ENCODE assay signal across 23 cellular contexts in the genomic region with DNA sequence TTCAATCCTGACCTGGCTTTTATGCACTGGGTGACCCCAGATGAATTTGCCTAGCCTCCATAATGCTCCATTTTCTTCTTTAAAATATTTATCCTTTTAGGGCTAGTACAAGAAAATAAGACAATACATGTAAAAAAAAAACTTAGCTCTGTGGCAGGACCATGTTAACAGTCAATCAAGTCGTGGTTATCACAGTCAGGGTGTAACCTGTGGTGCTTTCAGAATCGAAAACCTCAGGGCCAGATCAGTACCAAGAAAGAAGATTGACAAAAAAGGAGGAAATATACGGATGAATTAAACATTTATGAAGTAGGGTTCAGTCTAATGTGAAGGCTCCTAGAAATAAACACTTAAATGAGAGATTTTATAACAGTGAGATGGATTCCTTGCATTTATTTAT.
DNase-seq lines count a peak whose midpoint lies in the region; ATAC-seq and TF ChIP-seq lines count a peak whose summit lies in the region.
"Had no signal": no experiment of that assay in that cellular context is flagged by ENCODE, and none has a peak within 500 bp of the region (broad histone marks: within the 10 kb centered on the region; RNA-seq: fewer than 3 reads in every experiment).

No MANE protein-coding gene starts in this region.

- H3K27me3 Mint-ChIP-seq in T-helper 2 cell treated with Interferon-gamma antibody and Interleukin-4, amounts not matched to agents 5 μg/mL and 100 μg/mL, for 36 hours (ENCODE audit: low read depth), result peaks cover 13% of the 10 kb centered on the region
- H3K27me3 Mint-ChIP-seq in immature natural killer cell (ENCODE audit: low read depth in 3 of 3), result peaks cover 0 to 7% (median 2%) of the 10 kb centered on the region in 3 donors
- H3K27me3 Mint-ChIP-seq in CD4-positive, alpha-beta memory T cell, result peaks cover 6 to 11% of the 10 kb centered on the region in 2 donors
- H3K27me3 Mint-ChIP-seq in glutamatergic neuron (ENCODE audit: unreplicated experiment), result no peaks in the 10 kb centered on the region

- H3K4me3 ChIP-seq in GM12865 (ENCODE audit: low read depth, low read length) (no peak overlapping the region), KMS-11 (IDR thresholded peaks at IDR 0.05; ENCODE audit: insufficient read depth, low read depth, low read length) (no peak overlapping the region)
- no peak overlapping the region for H3K4me3 ChIP-seq in CD4-positive, alpha-beta memory T cell (ENCODE audit: low read length in 2 of 2)
- H3K4me3 ChIP-seq: A549; BLaER1 treated with 17β-estradiol and CSF1 and Interleukin-3, amounts not matched to agents 10 nM and 100 nM; GM23248 had no signal

- no peak overlapping the region for H3K27ac Mint-ChIP-seq in T-helper 2 cell treated with Interferon-gamma antibody and Interleukin-4, amounts not matched to agents 5 μg/mL and 100 μg/mL, for 36 hours
- H3K27ac Mint-ChIP-seq in immature natural killer cell, result peak overlapping the region in 3 of 6 donors; percentile 3 to 73 (median 43)
- no peak overlapping the region for H3K27ac Mint-ChIP-seq in CD4-positive, alpha-beta memory T cell
- no peak overlapping the region for H3K27ac Mint-ChIP-seq in glutamatergic neuron (ENCODE audit: unreplicated experiment)
- H3K27ac Mint-ChIP-seq: CD14-positive monocyte; CD4-positive, alpha-beta T cell had no signal

- peaks cover 45% of the 10 kb centered on the region for H3K4me1 ChIP-seq in KMS-11 (ENCODE audit: low read depth, poor library complexity, severe bottlenecking)
- no peaks in the 10 kb centered on the region for H3K4me1 ChIP-seq in CD4-positive, alpha-beta memory T cell (ENCODE audit: insufficient read depth, low read length)
- H3K4me1 ChIP-seq: BE2C had no signal

- peak overlapping the region; percentile 48 for H3K4me2 ChIP-seq in KMS-11
- H3K4me2 ChIP-seq: A549; BLaER1 treated with 17β-estradiol and CSF1 and Interleukin-3, amounts not matched to agents 10 nM and 100 nM had no signal

- TF ChIP-seq CTCF in GM12865 (IDR thresholded peaks at IDR 0.05; ENCODE audit: insufficient read depth, low read depth, low read length, missing control alignments) (no peak), KMS-11 (conservative IDR thresholded peaks at IDR 0.05; ENCODE audit: low read depth, low read length) (no peak), glutamatergic neuron (IDR thresholded peaks at IDR 0.05; ENCODE audit: partially characterized antibody, unreplicated experiment) (no peak)

- H3K9me3 Mint-ChIP-seq in T-helper 2 cell treated with Interferon-gamma antibody and Interleukin-4, amounts not matched to agents 5 μg/mL and 100 μg/mL, for 36 hours, result no peaks in the 10 kb centered on the region
- no peaks in the 10 kb centered on the region for H3K9me3 Mint-ChIP-seq in immature natural killer cell
- peaks cover 0 to 3% (median 0%) of the 10 kb centered on the region in 8 donors for H3K9me3 Mint-ChIP-seq in CD4-positive, alpha-beta memory T cell
- no peaks in the 10 kb centered on the region for H3K9me3 Mint-ChIP-seq in glutamatergic neuron (ENCODE audit: unreplicated experiment)
- H3K9me3 Mint-ChIP-seq: CD4-positive, alpha-beta T cell had no signal

- H2AFZ ChIP-seq in KMS-11 (ENCODE audit: low read depth), result peak overlapping the region; percentile 14; the same call in 1 of the 2 replicates
- H2AFZ ChIP-seq: GM23248 had no signal

- H3K9ac ChIP-seq in KMS-11, result no peak overlapping the region
- H3K9ac ChIP-seq: BLaER1 treated with 17β-estradiol and CSF1 and Interleukin-3, amounts not matched to agents 10 nM and 100 nM; GM23248 had no signal

- H3K4me1 Mint-ChIP-seq in T-helper 2 cell treated with Interferon-gamma antibody and Interleukin-4, amounts not matched to agents 5 μg/mL and 100 μg/mL, for 36 hours (ENCODE audit: low read depth), result peaks cover 12% of the 10 kb centered on the region
- H3K4me1 Mint-ChIP-seq in immature natural killer cell, result peaks cover 34 to 36% of the 10 kb centered on the region in 2 donors
- no peaks in the 10 kb centered on the region for H3K4me1 Mint-ChIP-seq in CD4-positive, alpha-beta memory T cell
- H3K4me1 Mint-ChIP-seq in glutamatergic neuron (ENCODE audit: low read depth, unreplicated experiment), result no peaks in the 10 kb centered on the region

- no peaks in the 10 kb centered on the region for H4K20me1 ChIP-seq in KMS-11 (ENCODE audit: insufficient read depth)
- H4K20me1 ChIP-seq: BLaER1 treated with 17β-estradiol and CSF1 and Interleukin-3, amounts not matched to agents 10 nM and 100 nM had no signal

- intact Hi-C loops in CD4-positive, alpha-beta memory T cell (cut with micrococcal nuclease), result no loop called here

- ATAC-seq in GM18907 (IDR thresholded peaks at IDR 0.05; ENCODE audit: unreplicated experiment), result no peak
- ATAC-seq: A549 had no signal

- POLR2A ChIA-PET in CD4-positive, alpha-beta memory T cell (lab: Charles Lee; ENCODE audit: partially characterized antibody), result no interaction called here

- H3K27ac ChIP-seq in KMS-11, result peak overlapping the region; percentile 41; the same call in 1 of the 2 replicates
- H3K27ac ChIP-seq in CD4-positive, alpha-beta memory T cell (ENCODE audit: low read depth, low read length), result no peak overlapping the region
- H3K27ac ChIP-seq: A549; BLaER1 treated with 17β-estradiol and CSF1 and Interleukin-3, amounts not matched to agents 10 nM and 100 nM; GM23248 had no signal

- no peaks in the 10 kb centered on the region for H3K9me3 ChIP-seq in CD4-positive, alpha-beta memory T cell (ENCODE audit: control insufficient read depth in 1 of 2, low read length in 2 of 2)
- H3K9me3 ChIP-seq: A549; BE2C; BLaER1 treated with 17β-estradiol and CSF1 and Interleukin-3, amounts not matched to agents 10 nM and 100 nM had no signal

- DNase-seq in GM12865 (ENCODE audit: low read depth) (peak; percentile 9), immature natural killer cell (peak; percentile 34 to 55 (median 35)), glutamatergic neuron (no peak), NCI-H1048 (lab: John Stamatoyannopoulos, UW) (no peak)
- no peak for DNase-seq in T-helper 2 cell treated with Interferon-gamma antibody and Interleukin-4, amounts not matched to agents 5 μg/mL and 100 μg/mL, for 36 hours (ENCODE audit: low spot score)
- DNase-seq in CD4-positive, alpha-beta memory T cell, result no peak
- DNase-seq: 8988T; ACHN; AML-193; BE2C; Calu3; CD4-positive, alpha-beta T cell; COR-L47; DMS153; DND-41; GM23248; H7; HCEC 1CT had no signal

- no peaks in the 10 kb centered on the region for H3K36me3 Mint-ChIP-seq in T-helper 2 cell treated with Interferon-gamma antibody and Interleukin-4, amounts not matched to agents 5 μg/mL and 100 μg/mL, for 36 hours (ENCODE audit: low read depth)
- H3K36me3 Mint-ChIP-seq in immature natural killer cell (peaks cover 0 to 10% (median 0%) of the 10 kb centered on the region in 3 donors), glutamatergic neuron (ENCODE audit: unreplicated experiment) (no peaks in the 10 kb centered on the region)
- no peaks in the 10 kb centered on the region for H3K36me3 Mint-ChIP-seq in CD4-positive, alpha-beta memory T cell
- H3K36me3 Mint-ChIP-seq: CD14-positive monocyte had no signal

- CTCF ChIA-PET in CD4-positive, alpha-beta memory T cell (lab: Charles Lee; ENCODE audit: partially characterized antibody), result no interaction called here

- H3K36me3 ChIP-seq in KMS-11 (ENCODE audit: insufficient read depth), result no peaks in the 10 kb centered on the region
- no peaks in the 10 kb centered on the region for H3K36me3 ChIP-seq in CD4-positive, alpha-beta memory T cell (ENCODE audit: insufficient read depth, low read length)
- H3K36me3 ChIP-seq: BE2C; BLaER1 treated with 17β-estradiol and CSF1 and Interleukin-3, amounts not matched to agents 10 nM and 100 nM had no signal

- no peaks in the 10 kb centered on the region for H3K79me2 ChIP-seq in KMS-11 (ENCODE audit: insufficient read depth, low read depth)

- peak overlapping the region; percentile 24 for H3K4me3 Mint-ChIP-seq in T-helper 2 cell treated with Interferon-gamma antibody and Interleukin-4, amounts not matched to agents 5 μg/mL and 100 μg/mL, for 36 hours
- H3K4me3 Mint-ChIP-seq in immature natural killer cell, result peak overlapping the region; percentile 51 to 83 (median 71)
- no peak overlapping the region for H3K4me3 Mint-ChIP-seq in CD4-positive, alpha-beta memory T cell
- no peak overlapping the region for H3K4me3 Mint-ChIP-seq in glutamatergic neuron (ENCODE audit: unreplicated experiment)
- H3K4me3 Mint-ChIP-seq: CD14-positive monocyte; CD4-positive, alpha-beta T cell had no signal

- H3K27me3 ChIP-seq in KMS-11 (ENCODE audit: insufficient read depth, low read depth), result no peaks in the 10 kb centered on the region
- H3K27me3 ChIP-seq in CD4-positive, alpha-beta memory T cell (ENCODE audit: insufficient read depth, low read length), result no peaks in the 10 kb centered on the region
- H3K27me3 ChIP-seq: BE2C; BLaER1 treated with 17β-estradiol and CSF1 and Interleukin-3, amounts not matched to agents 10 nM and 100 nM had no signal

Comparison
In these comparisons a context has a peak if more than half of its experiments do, and no peak if none do; other contexts are left out.
1. DNase-seq: peak in GM12865 (single experiment) and immature natural killer cell (3 of 3); none in T-helper 2 cell treated with Interferon-gamma antibody and Interleukin-4, amounts not matched to agents 5 μg/mL and 100 μg/mL, for 36 hours (single experiment), CD4-positive, alpha-beta memory T cell (0 of 5), glutamatergic neuron (single experiment) and NCI-H1048 (single experiment).
2. H3K4me3 Mint-ChIP-seq: peak in T-helper 2 cell treated with Interferon-gamma antibody and Interleukin-4, amounts not matched to agents 5 μg/mL and 100 μg/mL, for 36 hours (single experiment) and immature natural killer cell (5 of 5); none in CD4-positive, alpha-beta memory T cell (0 of 8) and glutamatergic neuron (single experiment).